Comparison of ENCODE assay signal across 16 cellular contexts in genomic region chr20:5061209-5061608, GRCh38. TPM values are rescaled to one million over a fixed set of nuclear protein-coding genes. Genes with fewer than 3 reads are reported as not detected.
DNase-seq lines count a peak whose midpoint lies in the region; ATAC-seq and TF ChIP-seq lines count a peak whose summit lies in the region.
"Had no signal": no experiment of that assay in that cellular context is flagged by ENCODE, and none has a peak within 500 bp of the region (broad histone marks: within the 10 kb centered on the region; RNA-seq: fewer than 3 reads in every experiment).

No MANE protein-coding gene starts in this region.

- no peaks in the 10 kb centered on the region for H3K4me1 ChIP-seq in HEK293 (ENCODE audit: control insufficient read depth, insufficient read depth, low read length)
- H3K4me1 ChIP-seq: sigmoid colon had no signal

- intact Hi-C loops in activated T-helper 1 cell treated with anti-CD3 and anti-CD28 coated beads, Interleukin-12 subunit alpha, Interleukin-12 subunit beta, Interleukin-2, Interleukin-4 antibody, amounts not matched to agents 30 ng/mL and 10 ng/mL and 1 ng/mL, durations not matched to agents 14 hours and 24 hours and 36 hours (cut with micrococcal nuclease), result no loop called here

- H3K27ac ChIP-seq in HEK293 (ENCODE audit: extremely low read depth, low read depth, low read length), result no peak overlapping the region
- H3K27ac ChIP-seq in epithelial cell of prostate, result peak overlapping the region; percentile 93
- H3K27ac ChIP-seq: C4-2B, sigmoid colon had no signal

- H3K9me3 Mint-ChIP-seq in activated T-helper 1 cell treated with anti-CD3 and anti-CD28 coated beads, Interleukin-12 subunit alpha, Interleukin-12 subunit beta, Interleukin-2, Interleukin-4 antibody, amounts not matched to agents 30 ng/mL and 10 ng/mL and 1 ng/mL, durations not matched to agents 14 hours and 24 hours and 36 hours, result peaks cover 10% of the 10 kb centered on the region

- CTCF ChIA-PET in HEK293 (lab: Yijun Ruan, JAX), result interaction anchor here (0.7 kb wide), 1 partner anchor 237 kb away, joined by 3 read pairs; no protein-coding TSS in a partner anchor

- no peaks in the 10 kb centered on the region for H3K9me3 ChIP-seq in HEK293 (ENCODE audit: control insufficient read depth, insufficient read depth, low read depth, low read length)

- H3K4me1 Mint-ChIP-seq in activated T-helper 1 cell treated with anti-CD3 and anti-CD28 coated beads, Interleukin-12 subunit alpha, Interleukin-12 subunit beta, Interleukin-2, Interleukin-4 antibody, amounts not matched to agents 30 ng/mL and 10 ng/mL and 1 ng/mL, durations not matched to agents 14 hours and 24 hours and 36 hours (ENCODE audit: low read depth), result peaks cover 22% of the 10 kb centered on the region

- ATAC-seq in GM18861 (IDR thresholded peaks at IDR 0.05; ENCODE audit: unreplicated experiment), result no peak
- ATAC-seq in GM18520 (IDR thresholded peaks at IDR 0.05; ENCODE audit: unreplicated experiment), result no peak

- peak; percentile 76 for DNase-seq in RKO (ENCODE audit: low spot score)
- peak; percentile 88 for DNase-seq in epithelial cell of prostate (ENCODE audit: low read depth, low spot score)
- DNase-seq in retinal pigment epithelial cell (ENCODE audit: low read depth), result peak; percentile 10
- DNase-seq in NCI-H526 (lab: John Stamatoyannopoulos, UW), result no peak
- no peak for DNase-seq in activated T-helper 1 cell treated with anti-CD3 and anti-CD28 coated beads, Interleukin-12 subunit alpha, Interleukin-12 subunit beta, Interleukin-2, Interleukin-4 antibody, amounts not matched to agents 30 ng/mL and 10 ng/mL and 1 ng/mL, durations not matched to agents 14 hours and 24 hours and 36 hours (ENCODE audit: low spot score)
- DNase-seq: activated CD4-positive, alpha-beta T cell treated with anti-CD3 and anti-CD28 coated beads for 4 hours; activated T-cell treated with anti-CD3 and anti-CD28 coated beads, Interleukin-2, amount 50 U/mL, for 1 hour; GF-D8; hippocampal formation; sigmoid colon; stimulated activated naive CD4-positive, alpha-beta T cell treated with Interleukin-2 at 50 U/mL for 16 hours had no signal

- H3K27me3 Mint-ChIP-seq in activated T-helper 1 cell treated with anti-CD3 and anti-CD28 coated beads, Interleukin-12 subunit alpha, Interleukin-12 subunit beta, Interleukin-2, Interleukin-4 antibody, amounts not matched to agents 30 ng/mL and 10 ng/mL and 1 ng/mL, durations not matched to agents 14 hours and 24 hours and 36 hours (ENCODE audit: insufficient read depth), result no peaks in the 10 kb centered on the region

- peaks cover 4% of the 10 kb centered on the region for H3K36me3 Mint-ChIP-seq in activated T-helper 1 cell treated with anti-CD3 and anti-CD28 coated beads, Interleukin-12 subunit alpha, Interleukin-12 subunit beta, Interleukin-2, Interleukin-4 antibody, amounts not matched to agents 30 ng/mL and 10 ng/mL and 1 ng/mL, durations not matched to agents 14 hours and 24 hours and 36 hours (ENCODE audit: low read depth)

- POLR2A ChIA-PET in HEK293 (lab: Yijun Ruan, JAX), result no interaction called here

- no peak overlapping the region for H3K27ac Mint-ChIP-seq in activated T-helper 1 cell treated with anti-CD3 and anti-CD28 coated beads, Interleukin-12 subunit alpha, Interleukin-12 subunit beta, Interleukin-2, Interleukin-4 antibody, amounts not matched to agents 30 ng/mL and 10 ng/mL and 1 ng/mL, durations not matched to agents 14 hours and 24 hours and 36 hours
- H3K27ac Mint-ChIP-seq: T-helper 2 cell treated with Interferon-gamma antibody and Interleukin-4, amounts not matched to agents 5 μg/mL and 100 μg/mL, for 36 hours had no signal

- TF ChIP-seq CTCF in HEK293 (tag by site-specific recombination; IDR thresholded peaks at IDR 0.05) (no peak), retinal pigment epithelial cell (conservative IDR thresholded peaks at IDR 0.05; ENCODE audit: low read depth, low read length) (no peak)

- no peak overlapping the region for H3K4me3 Mint-ChIP-seq in activated T-helper 1 cell treated with anti-CD3 and anti-CD28 coated beads, Interleukin-12 subunit alpha, Interleukin-12 subunit beta, Interleukin-2, Interleukin-4 antibody, amounts not matched to agents 30 ng/mL and 10 ng/mL and 1 ng/mL, durations not matched to agents 14 hours and 24 hours and 36 hours
- H3K4me3 Mint-ChIP-seq: T-helper 2 cell treated with Interferon-gamma antibody and Interleukin-4, amounts not matched to agents 5 μg/mL and 100 μg/mL, for 36 hours had no signal

- H3K4me3 ChIP-seq in HEK293 (ENCODE audit: low read depth, low read length) (no peak overlapping the region), retinal pigment epithelial cell (ENCODE audit: low read length) (no peak overlapping the region)
- H3K4me3 ChIP-seq: sigmoid colon had no signal

- no peaks in the 10 kb centered on the region for H3K36me3 ChIP-seq in HEK293 (ENCODE audit: control insufficient read depth in 2 of 2, insufficient read depth in 1 of 2, low read length in 2 of 2)
- H3K36me3 ChIP-seq: sigmoid colon had no signal

TF ChIP-seq in HEK293, 187 proteins besides CTCF, POLR2A, EP300 and RAD21:
- TF ChIP-seq ZBTB17 (tag by site-specific recombination; IDR thresholded peaks at IDR 0.05) (peak; percentile 93), ZNF785 (tag by site-specific recombination; IDR thresholded peaks at IDR 0.05) (no peak)

RNA-seq across cellular contexts. Expression of gene TMEM230, which starts 51.7 kb away (rescaled TPM):
- total RNA-seq in activated T-helper 1 cell treated with anti-CD3 and anti-CD28 coated beads, Interleukin-12 subunit alpha, Interleukin-12 subunit beta, Interleukin-2, Interleukin-4 antibody, amounts not matched to agents 30 ng/mL and 10 ng/mL and 1 ng/mL, durations not matched to agents 14 hours and 24 hours and 36 hours, result 80.3 and 82.1 TPM in 2 replicates

RNA-seq across cellular contexts. Expression of gene PCNA, which starts 58.5 kb away (rescaled TPM):
- 512 and 519 TPM in 2 replicates for total RNA-seq in activated T-helper 1 cell treated with anti-CD3 and anti-CD28 coated beads, Interleukin-12 subunit alpha, Interleukin-12 subunit beta, Interleukin-2, Interleukin-4 antibody, amounts not matched to agents 30 ng/mL and 10 ng/mL and 1 ng/mL, durations not matched to agents 14 hours and 24 hours and 36 hours

RNA-seq across cellular contexts. Expression of gene SLC23A2, which starts 59.9 kb away (rescaled TPM):
- total RNA-seq in activated T-helper 1 cell treated with anti-CD3 and anti-CD28 coated beads, Interleukin-12 subunit alpha, Interleukin-12 subunit beta, Interleukin-2, Interleukin-4 antibody, amounts not matched to agents 30 ng/mL and 10 ng/mL and 1 ng/mL, durations not matched to agents 14 hours and 24 hours and 36 hours, result 28.5 and 31.5 TPM in 2 replicates

Comparison
In these comparisons a context has a peak if more than half of its experiments do, and no peak if none do; other contexts are left out.
1. DNase-seq: peak in RKO (single experiment), epithelial cell of prostate (single experiment) and retinal pigment epithelial cell (single experiment); none in NCI-H526 (0 of 2) and activated T-helper 1 cell treated with anti-CD3 and anti-CD28 coated beads, Interleukin-12 subunit alpha, Interleukin-12 subunit beta, Interleukin-2, Interleukin-4 antibody, amounts not matched to agents 30 ng/mL and 10 ng/mL and 1 ng/mL, durations not matched to agents 14 hours and 24 hours and 36 hours (single experiment).